Comparison of ENCODE assay signal across 1 cellular context in genomic region chr17:82237083-82237745, GRCh38.
TF ChIP-seq lines count a peak whose summit lies in the region.

No MANE protein-coding gene starts in this region.

TF ChIP-seq in HepG2, 621 proteins besides CTCF, POLR2A, EP300 and RAD21 (continues in another document):
- TF ChIP-seq GRHL1 (CRISPR knock-in tag; conservative IDR thresholded peaks at IDR 0.05) (no peak), EED (CRISPR knock-in tag; IDR thresholded peaks at IDR 0.05) (no peak), TEAD2 (CRISPR knock-in tag; IDR thresholded peaks at IDR 0.05) (no peak), ATAD3A (CRISPR knock-in tag; IDR thresholded peaks at IDR 0.05) (no peak), BCL3 (CRISPR knock-in tag; IDR thresholded peaks at IDR 0.05) (0 out of 2 replicates have a peak, but pooled peaks have one; percentile 28), TBL1XR1 (IDR thresholded peaks at IDR 0.05; ENCODE audit: borderline replicate concordance, low read length, partially characterized antibody) (no peak), RBFOX2 (IDR thresholded peaks at IDR 0.05; ENCODE audit: low read depth, low read length) (peak; percentile 82), ATF2 (CRISPR knock-in tag; IDR thresholded peaks at IDR 0.05) (no peak), ZNF280D (CRISPR knock-in tag; IDR thresholded peaks at IDR 0.05) (no peak), PPARG (CRISPR knock-in tag; conservative IDR thresholded peaks at IDR 0.05) (no peak), TFDP2 (CRISPR knock-in tag; IDR thresholded peaks at IDR 0.05) (no peak), ZNF451 (CRISPR knock-in tag; IDR thresholded peaks at IDR 0.05) (0 out of 2 replicates have a peak, but pooled peaks have one; percentile 11), HNRNPUL1 (IDR thresholded peaks at IDR 0.05; ENCODE audit: low read depth, low read length) (no peak), ZNF326 (CRISPR knock-in tag; IDR thresholded peaks at IDR 0.05; ENCODE audit: borderline replicate concordance) (no peak), ZNF790 (CRISPR knock-in tag; IDR thresholded peaks at IDR 0.05; ENCODE audit: borderline replicate concordance) (no peak), GFI1 (CRISPR knock-in tag; IDR thresholded peaks at IDR 0.05; ENCODE audit: borderline replicate concordance) (no peak), HCFC1 (IDR thresholded peaks at IDR 0.05; ENCODE audit: low read depth, low read length) (no peak), SNAPC5 (CRISPR knock-in tag; IDR thresholded peaks at IDR 0.05; ENCODE audit: borderline replicate concordance) (no peak), KDM3A (CRISPR knock-in tag; IDR thresholded peaks at IDR 0.05; ENCODE audit: low read depth) (0 out of 2 replicates have a peak, but pooled peaks have one; percentile 28), DMTF1 (CRISPR knock-in tag; IDR thresholded peaks at IDR 0.05) (no peak), NFE2L2 (IDR thresholded peaks at IDR 0.05; ENCODE audit: low read length) (no peak), ZNF484 (CRISPR knock-in tag; IDR thresholded peaks at IDR 0.05; ENCODE audit: borderline replicate concordance, low read depth) (no peak), HOXD1 (CRISPR knock-in tag; IDR thresholded peaks at IDR 0.05) (no peak), ZZZ3 (CRISPR knock-in tag; IDR thresholded peaks at IDR 0.05; ENCODE audit: borderline replicate concordance) (no peak), CENPX (CRISPR knock-in tag; IDR thresholded peaks at IDR 0.05) (no peak), PRPF4 (IDR thresholded peaks at IDR 0.05; ENCODE audit: low read depth, low read length, poor library complexity, severe bottlenecking) (peak; percentile 18), KAT2B (IDR thresholded peaks at IDR 0.05; ENCODE audit: borderline replicate concordance, low read depth, low read length) (no peak), DBP (CRISPR knock-in tag; IDR thresholded peaks at IDR 0.05; ENCODE audit: not compliant biosample characterization) (peak; percentile 8), MYC (CRISPR knock-in tag; IDR thresholded peaks at IDR 0.05; ENCODE audit: borderline replicate concordance) (no peak), ZNF496 (CRISPR knock-in tag; IDR thresholded peaks at IDR 0.05; ENCODE audit: insufficient replicate concordance) (no peak), ZNF781 (CRISPR knock-in tag; IDR thresholded peaks at IDR 0.05; ENCODE audit: borderline replicate concordance, not compliant biosample characterization) (no peak), BRCA1 (CRISPR knock-in tag; IDR thresholded peaks at IDR 0.05) (no peak), PCBP1 (IDR thresholded peaks at IDR 0.05; ENCODE audit: borderline replicate concordance, low read depth, low read length) (no peak), TRIM24 (CRISPR knock-in tag; IDR thresholded peaks at IDR 0.05) (no peak), CENPT (CRISPR knock-in tag; IDR thresholded peaks at IDR 0.05; ENCODE audit: low read depth) (0 out of 2 replicates have a peak, but pooled peaks have one; percentile 51), ZNF546 (CRISPR knock-in tag; conservative IDR thresholded peaks at IDR 0.05) (no peak), ZBTB3 (CRISPR knock-in tag; IDR thresholded peaks at IDR 0.05; ENCODE audit: borderline replicate concordance, low read depth) (no peak), ZNF33B (CRISPR knock-in tag; IDR thresholded peaks at IDR 0.05) (no peak), ZNF558 (CRISPR knock-in tag; IDR thresholded peaks at IDR 0.05; ENCODE audit: borderline replicate concordance) (peak; percentile 40; the same call in 1 of the 2 replicates), ZNF891 (CRISPR knock-in tag; IDR thresholded peaks at IDR 0.05) (no peak), MXD1 (CRISPR knock-in tag; IDR thresholded peaks at IDR 0.05) (0 out of 2 replicates have a peak, but pooled peaks have one; percentile 31), ZNF749 (CRISPR knock-in tag; IDR thresholded peaks at IDR 0.05; ENCODE audit: borderline replicate concordance) (no peak), ZNF557 (CRISPR knock-in tag; IDR thresholded peaks at IDR 0.05) (no peak), ZNF317 (CRISPR knock-in tag; IDR thresholded peaks at IDR 0.05) (no peak), KMT2B (CRISPR knock-in tag; IDR thresholded peaks at IDR 0.05) (no peak), NONO (IDR thresholded peaks at IDR 0.05) (no peak), NONO (CRISPR knock-in tag; conservative IDR thresholded peaks at IDR 0.05) (0 out of 2 replicates have a peak, but pooled peaks have one; percentile 19), ZNF644 (CRISPR knock-in tag; IDR thresholded peaks at IDR 0.05; ENCODE audit: low read depth) (no peak), PRDM10 (CRISPR knock-in tag; IDR thresholded peaks at IDR 0.05; ENCODE audit: low read depth) (no peak), SNRNP70 (IDR thresholded peaks at IDR 0.05; ENCODE audit: low read depth, low read length) (peak; percentile 39; the same call in 1 of the 2 replicates), KAT7 (CRISPR knock-in tag; IDR thresholded peaks at IDR 0.05; ENCODE audit: borderline replicate concordance) (no peak), ZIK1 (CRISPR knock-in tag; IDR thresholded peaks at IDR 0.05; ENCODE audit: borderline replicate concordance, low read depth) (no peak)
